1 cellular context compared by ENCODE assay signal in genomic region chrX:147626605-147627004, GRCh38.
TF ChIP-seq lines count a peak whose summit lies in the region.

No MANE protein-coding gene starts in this region.

TF ChIP-seq in GM23338, 12 proteins besides CTCF, POLR2A, EP300 and RAD21 (continued from another document):
- TF ChIP-seq EZH2phosphoT487 (IDR thresholded peaks at IDR 0.05; ENCODE audit: unreplicated experiment) = no peak
- no peak for TF ChIP-seq STAT1 (IDR thresholded peaks at IDR 0.05; ENCODE audit: unreplicated experiment)
- no peak for TF ChIP-seq JUNB (IDR thresholded peaks at IDR 0.05; ENCODE audit: unreplicated experiment)
- TF ChIP-seq NANOG (IDR thresholded peaks at IDR 0.05; ENCODE audit: borderline replicate concordance) = no peak
- no peak for TF ChIP-seq ZNF331 (CRISPR knock-in tag; IDR thresholded peaks at IDR 0.05; ENCODE audit: low read depth)
TF ChIP-seq in GM23338: peak in this region for 0.
